Comparison of ENCODE assay signal across 26 cellular contexts in genomic region chr4:187301923-187302322, GRCh38.
A peak's percentile ranks its signal among the peaks of the same experiment; 100 is the strongest.
DNase-seq lines count a peak whose midpoint lies in the region; ATAC-seq and TF ChIP-seq lines count a peak whose summit lies in the region.
"Had no signal": no experiment of that assay in that cellular context is flagged by ENCODE, and none has a peak within 500 bp of the region (broad histone marks: within the 10 kb centered on the region; RNA-seq: fewer than 3 reads in every experiment).

No MANE protein-coding gene starts in this region.

- no peak overlapping the region for H2BK120ac ChIP-seq in neuronal stem cell (ENCODE audit: low read depth, low read length)

- H3F3A ChIP-seq in SK-N-SH (replicated peaks; ENCODE audit: insufficient read depth): no peaks in the 10 kb centered on the region

- in situ Hi-C loops in GM13977 (cut with MboI; ENCODE audit: low pct_unique_long_range_greater_than_20kb, low sequenced_read_pairs, unreplicated experiment): no loop called here

- no peaks in the 10 kb centered on the region for H4K20me1 ChIP-seq in SK-N-SH (ENCODE audit: insufficient read depth)
- H4K20me1 ChIP-seq: BLaER1 had no signal

- H3K4me3 ChIP-seq in SK-N-SH (ENCODE audit: low read depth in 2 of 2, low read length in 1 of 2) (no peak overlapping the region), neuronal stem cell (ENCODE audit: low read length in 2 of 2) (no peak overlapping the region), upper lobe of right lung (no peak overlapping the region), left lung (no peak overlapping the region)
- H3K4me3 ChIP-seq: BLaER1, SJSA1 had no signal

- peak overlapping the region in 3 of 5 experiments; percentile 21 to 62 (median 39) for H3K27ac Mint-ChIP-seq in brain

- peaks cover 3% of the 10 kb centered on the region for H3K36me3 Mint-ChIP-seq in brain
- H3K36me3 Mint-ChIP-seq: CD8-positive, alpha-beta memory T cell had no signal

- H4K8ac ChIP-seq in neuronal stem cell (ENCODE audit: low read depth, low read length): no peak overlapping the region

- H3K27me3 Mint-ChIP-seq in brain: peaks cover 3% of the 10 kb centered on the region
- H3K27me3 Mint-ChIP-seq: CD8-positive, alpha-beta memory T cell had no signal

- H4K91ac ChIP-seq in neuronal stem cell (ENCODE audit: low read depth, low read length, poor library complexity): no peak overlapping the region

- peaks cover 7 to 17% (median 9%) of the 10 kb centered on the region in 5 experiments for H3K9me3 Mint-ChIP-seq in brain

- H3K9me3 ChIP-seq in SK-N-SH: no peaks in the 10 kb centered on the region
- no peaks in the 10 kb centered on the region for H3K9me3 ChIP-seq in neuronal stem cell (replicated peaks in 1 of 2; ENCODE audit: control insufficient read depth in 2 of 2, insufficient read depth in 1 of 2, low read depth in 1 of 2, low read length in 2 of 2)
- no peaks in the 10 kb centered on the region for H3K9me3 ChIP-seq in upper lobe of right lung
- peaks cover 0 to under 1% of the 10 kb centered on the region in 2 donors for H3K9me3 ChIP-seq in left lung
- H3K9me3 ChIP-seq: SJSA1 had no signal

- DNase-seq in SK-N-SH (no peak), neuronal stem cell (ENCODE audit: low spot score) (no peak), upper lobe of right lung (no peak), NCI-H1105 treated with DMSO at 0.1 percent for 48 hours (lab: John Stamatoyannopoulos, UW) (no peak), GM13977 (ENCODE audit: low spot score) (no peak), left lung (no peak)
- DNase-seq: ACHN; Calu3; CD8-positive, alpha-beta memory T cell; H7; KG1; NCI-H1105; NCI-H2029 treated with DMSO at 0.1 percent for 48 hours; NCI-H2171; NCI-H345; NCI-H524; NCI-H774; SW 1271 had no signal

- H3K27ac ChIP-seq in SK-N-SH (ENCODE audit: low read depth in 2 of 2, low read length in 1 of 2): no peak overlapping the region
- H3K27ac ChIP-seq in neuronal stem cell (replicated peaks; ENCODE audit: low read length): no peak overlapping the region
- H3K27ac ChIP-seq in upper lobe of right lung: peak overlapping the region; percentile 20
- peak overlapping the region in 1 of 2 donors; percentile 27 for H3K27ac ChIP-seq in left lung
- H3K27ac ChIP-seq: 22Rv1, BLaER1, HL-60, SJSA1 had no signal

- no peak for TF ChIP-seq RAD21 in SK-N-SH (IDR thresholded peaks at IDR 0.05; ENCODE audit: low read length)

- H3K27me3 ChIP-seq in SK-N-SH (ENCODE audit: insufficient read depth) (no peaks in the 10 kb centered on the region), neuronal stem cell (ENCODE audit: control insufficient read depth in 3 of 3, insufficient read depth in 3 of 3, low read depth in 1 of 3, low read length in 3 of 3) (no peaks in the 10 kb centered on the region), upper lobe of right lung (no peaks in the 10 kb centered on the region), left lung (no peaks in the 10 kb centered on the region)
- H3K27me3 ChIP-seq: BLaER1, SJSA1 had no signal

- TF ChIP-seq CTCF in SK-N-SH (IDR thresholded peaks at IDR 0.05): no peak
- TF ChIP-seq CTCF in brain (conservative IDR thresholded peaks at IDR 0.05): no peak
- no peak for TF ChIP-seq CTCF in upper lobe of right lung (IDR thresholded peaks at IDR 0.05)
- TF ChIP-seq CTCF in GM13977 (IDR thresholded peaks at IDR 0.05; ENCODE audit: extremely low read depth, insufficient read depth, missing control alignments): no peak
- TF ChIP-seq CTCF in left lung (IDR thresholded peaks at IDR 0.05): no peak

- POLR2A ChIA-PET in SK-N-SH (lab: Yijun Ruan, JAX): no interaction called here

- H3K4me1 ChIP-seq in SK-N-SH (ENCODE audit: control insufficient read depth in 1 of 2, insufficient read depth in 2 of 2, low read depth in 1 of 2, low read length in 1 of 2): no peaks in the 10 kb centered on the region
- H3K4me1 ChIP-seq in neuronal stem cell (ENCODE audit: control insufficient read depth in 2 of 2, insufficient read depth in 1 of 2, low read depth in 1 of 2, low read length in 2 of 2): peaks cover 0 to 2% of the 10 kb centered on the region in 2 donors
- no peaks in the 10 kb centered on the region for H3K4me1 ChIP-seq in upper lobe of right lung
- peaks cover 0 to 4% of the 10 kb centered on the region in 2 donors for H3K4me1 ChIP-seq in left lung
- H3K4me1 ChIP-seq: BLaER1, SJSA1 had no signal

- H3K4me2 ChIP-seq in SK-N-SH: no peak overlapping the region
- no peak overlapping the region for H3K4me2 ChIP-seq in neuronal stem cell (ENCODE audit: insufficient read depth, low read length, poor library complexity, severe bottlenecking)
- H3K4me2 ChIP-seq: BLaER1 had no signal

- no peak overlapping the region for H3K9ac ChIP-seq in SK-N-SH
- no peak overlapping the region for H3K9ac ChIP-seq in neuronal stem cell (ENCODE audit: low read depth, low read length, poor library complexity)
- H3K9ac ChIP-seq: BLaER1 had no signal

- TF ChIP-seq EP300 in SK-N-SH (IDR thresholded peaks at IDR 0.05; ENCODE audit: borderline replicate concordance in 1 of 2, low read depth in 1 of 2, low read length in 1 of 2): no peak

- H3K23ac ChIP-seq in neuronal stem cell (ENCODE audit: low read depth, low read length, poor library complexity): no peak overlapping the region

- H3K4ac ChIP-seq in neuronal stem cell (ENCODE audit: low read length): no peak overlapping the region

- H3K4me1 Mint-ChIP-seq in brain: peaks cover 17% of the 10 kb centered on the region
- H3K4me1 Mint-ChIP-seq: CD8-positive, alpha-beta memory T cell had no signal

- H3K79me2 ChIP-seq in SK-N-SH (ENCODE audit: insufficient read depth): no peaks in the 10 kb centered on the region

- H3K18ac ChIP-seq in neuronal stem cell (ENCODE audit: low read length): no peak overlapping the region

- WGBS in SK-N-SH (ENCODE audit: low lambda C conversion rate): 39% methylated on average over 15 of the region's 16 CpGs
- no CpG with 5 or more reads among the region's 16 CpGs for WGBS in neuronal stem cell (ENCODE audit: extremely low coverage in 2 of 2, insufficient read length in 2 of 2, insufficient replicate concordance in 1 of 2), 2 donors

- intact Hi-C loops in upper lobe of right lung (cut with DNase I) (no loop called here), left lung (cut with DNase I) (no loop called here)

- no peak overlapping the region for H2BK15ac ChIP-seq in neuronal stem cell (ENCODE audit: low read length)

- H2AK5ac ChIP-seq in neuronal stem cell (ENCODE audit: low read depth, low read length): no peak overlapping the region

- H2BK12ac ChIP-seq in neuronal stem cell (ENCODE audit: low read length): no peak overlapping the region

- H2BK5ac ChIP-seq in neuronal stem cell (ENCODE audit: low read length): no peak overlapping the region

- H3K36me3 ChIP-seq in SK-N-SH (replicated peaks in 1 of 2; ENCODE audit: control insufficient read depth in 1 of 2, insufficient read depth in 2 of 2, low read length in 1 of 2) (no peaks in the 10 kb centered on the region), neuronal stem cell (replicated peaks in 1 of 2; ENCODE audit: control insufficient read depth in 2 of 2, insufficient read depth in 2 of 2, low read length in 2 of 2) (no peaks in the 10 kb centered on the region), upper lobe of right lung (no peaks in the 10 kb centered on the region), left lung (no peaks in the 10 kb centered on the region)
- H3K36me3 ChIP-seq: BLaER1, SJSA1 had no signal

- H3K9me2 ChIP-seq in SK-N-SH: no peaks in the 10 kb centered on the region

- H3K4me3 Mint-ChIP-seq in brain: no peak overlapping the region
- H3K4me3 Mint-ChIP-seq: CD8-positive, alpha-beta memory T cell had no signal

- ATAC-seq in SK-N-SH treated with all-trans-retinoic acid at 6 μM for 48 hours: no peak
- ATAC-seq in upper lobe of right lung: no peak
- no peak for ATAC-seq in left lung
- ATAC-seq: HepG2, Right ventricle myocardium inferior had no signal

- no peaks in the 10 kb centered on the region for H3K79me1 ChIP-seq in neuronal stem cell (ENCODE audit: low read depth, low read length)

- CTCF ChIA-PET in SK-N-SH (lab: Yijun Ruan, JAX): no interaction called here

- no peak overlapping the region for H3K14ac ChIP-seq in neuronal stem cell (ENCODE audit: low read length)

- peak overlapping the region; percentile 58 for H2AFZ ChIP-seq in SK-N-SH (ENCODE audit: low read depth)
- peak overlapping the region; percentile 72 for H2AFZ ChIP-seq in neuronal stem cell (ENCODE audit: low read length)

TF ChIP-seq in SK-N-SH, 30 proteins besides CTCF, POLR2A, EP300 and RAD21 (continues in another document):
- TF ChIP-seq TCF12 (IDR thresholded peaks at IDR 0.05): no peak
- no peak for TF ChIP-seq EZH2phosphoT487 (IDR thresholded peaks at IDR 0.05; ENCODE audit: borderline replicate concordance, low read depth)
- no peak for TF ChIP-seq TEAD4 (IDR thresholded peaks at IDR 0.05; ENCODE audit: borderline replicate concordance, insufficient read depth)
- TF ChIP-seq FOSL2 (IDR thresholded peaks at IDR 0.05; ENCODE audit: borderline replicate concordance, low read depth): no peak
- no peak for TF ChIP-seq MXI1 (IDR thresholded peaks at IDR 0.05; ENCODE audit: low read depth, low read length)
- no peak for TF ChIP-seq RCOR1 (IDR thresholded peaks at IDR 0.05; ENCODE audit: low read length)
- TF ChIP-seq YY1 (IDR thresholded peaks at IDR 0.05; ENCODE audit: low read depth): no peak

TF ChIP-seq in SK-N-SH treated with all-trans-retinoic acid at 6 μM for 48 hours, 23 proteins besides CTCF, POLR2A, EP300 and RAD21:
- TF ChIP-seq CREB5 (CRISPR knock-in tag; IDR thresholded peaks at IDR 0.05; ENCODE audit: low read depth) (no peak), ISL1 (CRISPR knock-in tag; IDR thresholded peaks at IDR 0.05) (no peak)
- TF ChIP-seq, protein P1, sequence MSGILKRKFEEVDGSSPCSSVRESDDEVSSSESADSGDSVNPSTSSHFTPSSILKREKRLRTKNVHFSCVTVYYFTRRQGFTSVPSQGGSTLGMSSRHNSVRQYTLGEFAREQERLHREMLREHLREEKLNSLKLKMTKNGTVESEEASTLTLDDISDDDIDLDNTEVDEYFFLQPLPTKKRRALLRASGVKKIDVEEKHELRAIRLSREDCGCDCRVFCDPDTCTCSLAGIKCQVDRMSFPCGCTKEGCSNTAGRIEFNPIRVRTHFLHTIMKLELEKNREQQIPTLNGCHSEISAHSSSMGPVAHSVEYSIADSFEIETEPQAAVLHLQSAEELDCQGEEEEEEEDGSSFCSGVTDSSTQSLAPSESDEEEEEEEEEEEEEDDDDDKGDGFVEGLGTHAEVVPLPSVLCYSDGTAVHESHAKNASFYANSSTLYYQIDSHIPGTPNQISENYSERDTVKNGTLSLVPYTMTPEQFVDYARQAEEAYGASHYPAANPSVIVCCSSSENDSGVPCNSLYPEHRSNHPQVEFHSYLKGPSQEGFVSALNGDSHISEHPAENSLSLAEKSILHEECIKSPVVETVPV (CRISPR knock-in tag; IDR thresholded peaks at IDR 0.05): no peak
